Comparison of ENCODE assay signal across 1 cellular context in the genomic region with DNA sequence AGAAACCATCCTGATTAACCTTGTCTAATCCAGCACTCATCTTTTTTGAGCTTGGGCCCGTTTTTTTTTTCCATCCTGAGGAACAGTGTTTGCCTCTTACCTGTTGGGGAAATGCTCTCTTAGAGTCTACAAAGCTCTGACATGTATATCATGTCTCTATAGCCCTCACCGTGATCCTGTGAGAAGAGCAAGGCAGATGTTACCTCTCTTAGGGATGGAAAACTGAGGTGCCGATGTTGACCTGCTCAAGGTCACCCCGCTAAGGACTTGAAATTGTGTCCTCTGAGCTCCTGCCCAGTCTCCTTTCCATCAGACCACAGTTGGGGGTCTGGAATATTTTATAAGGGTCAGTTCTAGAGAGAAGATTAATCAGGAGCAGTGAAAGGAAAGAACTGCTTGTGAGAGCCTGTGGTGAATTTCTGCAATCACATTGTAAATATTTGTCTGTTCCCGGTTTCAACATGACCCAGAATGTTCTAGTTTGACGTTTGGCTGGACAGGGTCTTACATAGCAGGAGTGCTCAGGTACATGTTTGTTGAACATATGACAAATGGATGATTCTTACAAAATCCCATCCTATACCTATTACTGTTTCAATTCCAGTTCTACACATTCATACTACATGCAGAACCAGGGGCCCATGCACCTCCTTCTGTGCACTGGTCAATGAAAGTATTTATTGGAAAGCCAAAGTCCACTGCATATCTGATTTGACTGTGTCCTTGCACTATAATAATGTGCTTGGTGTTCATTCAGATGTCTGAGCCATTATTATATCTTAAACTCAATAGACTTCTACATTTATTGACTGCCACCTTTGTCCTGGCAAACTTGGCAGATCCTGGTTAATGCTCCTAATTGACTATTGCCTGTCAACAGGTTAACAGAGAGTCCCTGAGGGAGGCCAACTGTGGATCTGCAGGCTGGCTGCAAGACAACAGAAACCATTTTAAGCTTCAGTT.
TF ChIP-seq lines count a peak whose summit lies in the region.

No MANE protein-coding gene starts in this region.

TF ChIP-seq in HepG2, 621 proteins besides CTCF, POLR2A, EP300 and RAD21 (continued from another document):
- TF ChIP-seq ZNF724P (CRISPR knock-in tag; IDR thresholded peaks at IDR 0.05; ENCODE audit: borderline replicate concordance) (no peak), NRL (CRISPR knock-in tag; IDR thresholded peaks at IDR 0.05; ENCODE audit: borderline replicate concordance) (no peak), SP4 (CRISPR knock-in tag; IDR thresholded peaks at IDR 0.05) (no peak), MEIS1 (CRISPR knock-in tag; IDR thresholded peaks at IDR 0.05; ENCODE audit: borderline replicate concordance) (no peak), SOX5 (CRISPR knock-in tag; IDR thresholded peaks at IDR 0.05; ENCODE audit: borderline replicate concordance) (no peak), ZNF644 (CRISPR knock-in tag; IDR thresholded peaks at IDR 0.05; ENCODE audit: low read depth) (no peak), TCF7 (IDR thresholded peaks at IDR 0.05; ENCODE audit: low read depth) (no peak), THRA (CRISPR knock-in tag; IDR thresholded peaks at IDR 0.05; ENCODE audit: borderline replicate concordance) (0 out of 2 replicates have a peak, but pooled peaks have one; percentile 46), ZNF569 (CRISPR knock-in tag; IDR thresholded peaks at IDR 0.05; ENCODE audit: borderline replicate concordance) (no peak), ATF4 (CRISPR knock-in tag; IDR thresholded peaks at IDR 0.05) (no peak), FOXP1 (IDR thresholded peaks at IDR 0.05) (no peak), FOXP1 (CRISPR knock-in tag; IDR thresholded peaks at IDR 0.05) (0 out of 2 replicates have a peak, but pooled peaks have one; percentile 17), RARG (CRISPR knock-in tag; IDR thresholded peaks at IDR 0.05; ENCODE audit: low read depth) (no peak), ZNF350 (CRISPR knock-in tag; IDR thresholded peaks at IDR 0.05; ENCODE audit: borderline replicate concordance, low read depth) (no peak), HOXA9 (CRISPR knock-in tag; IDR thresholded peaks at IDR 0.05; ENCODE audit: borderline replicate concordance) (no peak), TARDBP (CRISPR knock-in tag; IDR thresholded peaks at IDR 0.05) (0 out of 2 replicates have a peak, but pooled peaks have one; percentile 24), MLLT10 (CRISPR knock-in tag; IDR thresholded peaks at IDR 0.05) (no peak), RFXAP (CRISPR knock-in tag; IDR thresholded peaks at IDR 0.05; ENCODE audit: borderline replicate concordance) (no peak), ELF1 (CRISPR knock-in tag; IDR thresholded peaks at IDR 0.05) (no peak), ZNF746 (CRISPR knock-in tag; IDR thresholded peaks at IDR 0.05) (no peak), CAMTA2 (CRISPR knock-in tag; IDR thresholded peaks at IDR 0.05; ENCODE audit: borderline replicate concordance) (no peak), SP140L (CRISPR knock-in tag; IDR thresholded peaks at IDR 0.05; ENCODE audit: borderline replicate concordance) (no peak), NFIB (CRISPR knock-in tag; IDR thresholded peaks at IDR 0.05; ENCODE audit: borderline replicate concordance) (no peak), SOX6 (IDR thresholded peaks at IDR 0.05) (no peak), SOX6 (CRISPR knock-in tag; IDR thresholded peaks at IDR 0.05) (peak; percentile 52; the same call in 1 of the 2 replicates), HOMEZ (CRISPR knock-in tag; IDR thresholded peaks at IDR 0.05; ENCODE audit: low read depth) (no peak), TFDP1 (CRISPR knock-in tag; IDR thresholded peaks at IDR 0.05; ENCODE audit: borderline replicate concordance) (no peak), ZBTB10 (CRISPR knock-in tag; IDR thresholded peaks at IDR 0.05; ENCODE audit: borderline replicate concordance) (no peak), ZNF597 (CRISPR knock-in tag; IDR thresholded peaks at IDR 0.05) (no peak), ZNF619 (CRISPR knock-in tag; IDR thresholded peaks at IDR 0.05) (no peak)
- TF ChIP-seq, protein P1, sequence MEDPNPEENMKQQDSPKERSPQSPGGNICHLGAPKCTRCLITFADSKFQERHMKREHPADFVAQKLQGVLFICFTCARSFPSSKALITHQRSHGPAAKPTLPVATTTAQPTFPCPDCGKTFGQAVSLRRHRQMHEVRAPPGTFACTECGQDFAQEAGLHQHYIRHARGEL (CRISPR knock-in tag; IDR thresholded peaks at IDR 0.05), result no peak
TF ChIP-seq in HepG2: peak in this region for 64.
